24 cellular contexts compared by ENCODE assay signal in the genomic region with DNA sequence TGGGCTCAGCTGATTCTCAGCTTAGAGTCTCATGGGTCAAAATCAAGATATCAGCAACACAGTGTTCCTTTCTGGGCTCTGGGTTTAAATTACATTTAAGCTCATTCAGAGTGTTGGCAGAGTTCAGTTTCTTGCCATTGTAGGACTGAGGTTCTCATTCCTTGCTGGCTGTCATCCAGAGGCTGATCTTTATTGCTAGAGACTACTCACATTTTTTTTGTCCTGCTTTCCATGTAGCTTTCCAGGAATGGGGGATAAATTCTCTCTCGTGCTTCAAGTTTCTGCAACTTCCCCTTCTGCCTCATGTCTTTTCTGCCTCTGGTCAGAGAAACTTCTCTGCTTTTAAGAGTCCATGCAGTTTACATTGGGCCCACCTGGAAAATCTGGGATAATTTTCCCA.
"Had no signal": no experiment of that assay in that cellular context is flagged by ENCODE, and none has a peak within 500 bp of the region (broad histone marks: within the 10 kb centered on the region; RNA-seq: fewer than 3 reads in every experiment).

No MANE protein-coding gene starts in this region.

- H3K4me1 ChIP-seq: esophagus muscularis mucosa, heart right ventricle, pancreas, right atrium auricular region, suprapubic skin, vagina had no signal

- H3K4me3 ChIP-seq: esophagus muscularis mucosa, heart right ventricle, lung, pancreas, right atrium auricular region, smooth muscle cell, suprapubic skin, vagina had no signal

- ATAC-seq: heart right ventricle; left lobe of liver; natural killer cell treated with Interleukin-12 subunit alpha and Interleukin-12 subunit beta and Interleukin-15 and Interleukin-18, amount 100 ng/mL, for 72 hours; pancreas; sciatic nerve; stimulated activated naive CD8-positive, alpha-beta T cell treated with anti-CD3 and anti-CD28 coated beads, Interleukin-15, amount 100 ng/mL, for 72 hours had no signal

- H3K4me2 ChIP-seq: smooth muscle cell had no signal

- H3K27ac ChIP-seq: esophagus muscularis mucosa, heart right ventricle, neutrophil, pancreas, right atrium auricular region, suprapubic skin, vagina had no signal

- H3K27me3 ChIP-seq: esophagus muscularis mucosa, neutrophil, pancreas, right atrium auricular region, vagina had no signal

- DNase-seq: effector CD8-positive, alpha-beta T cell; foreskin melanocyte; glutamatergic neuron; heart right ventricle; hypothalamus; naive B cell; pancreas; stimulated activated CD4-positive, alpha-beta T cell treated with anti-CD3 and anti-CD28 coated beads, Interleukin-12 subunit alpha, Interleukin-12 subunit beta, amount 100 ng/mL, for 4 hours; stimulated activated CD4-positive, alpha-beta T cell treated with anti-CD3 and anti-CD28 coated beads, Interleukin-1b, Interleukin-23, amount 100 ng/mL, for 48 hours; stimulated activated CD4-positive, alpha-beta T cell treated with anti-CD3 and anti-CD28 coated beads, Interleukin-4, amount 100 ng/mL, for 1 hour; stimulated activated CD8-positive, alpha-beta memory T cell treated with anti-CD3 and anti-CD28 coated beads, Interleukin-4, amount 100 ng/mL, for 48 hours; stimulated activated naive CD4-positive, alpha-beta T cell; stimulated activated naive CD8-positive, alpha-beta T cell treated with anti-CD3 and anti-CD28 coated beads, Interleukin-15, amount 100 ng/mL, for 72 hours; trophoblast cell had no signal

- H3K9me3 ChIP-seq: esophagus muscularis mucosa, heart right ventricle, neutrophil, pancreas, right atrium auricular region, suprapubic skin, vagina had no signal

- H3K36me3 ChIP-seq: esophagus muscularis mucosa, heart right ventricle, neutrophil, pancreas, right atrium auricular region, suprapubic skin, vagina had no signal
